In genomic region chr7:132333301-132333700, GRCh38 we compare ENCODE assay signal across 16 cellular contexts.
"Had no signal": no experiment of that assay in that cellular context is flagged by ENCODE, and none has a peak within 500 bp of the region (broad histone marks: within the 10 kb centered on the region; RNA-seq: fewer than 3 reads in every experiment).

No MANE protein-coding gene starts in this region.

- H3K9me3 ChIP-seq: body of pancreas, esophagus muscularis mucosa, thyroid gland had no signal

- H3K9me3 Mint-ChIP-seq: activated CD4-positive, alpha-beta T cell treated with anti-CD3 and anti-CD28 coated beads, Interleukin-2, amount 10 ng/mL, durations not matched to agents 24 days and 14 days; activated CD8-positive, alpha-beta T cell treated with anti-CD3 and anti-CD28 coated beads for 36 hours; activated naive CD4-positive, alpha-beta T cell treated with anti-CD3 and anti-CD28 coated beads for 36 hours; activated T-helper 17 cell treated with anti-CD3 and anti-CD28 coated beads, Interleukin-2, amount 50 U/mL, for 72 hours; central memory CD8-positive, alpha-beta T cell; nephron; T-helper 1 cell treated with Interleukin-12 subunit alpha and Interleukin-12 subunit beta and Interleukin-4 antibody, amounts not matched to agents 30 μg/mL and 1 μg/mL, for 36 hours had no signal

- H3K4me3 ChIP-seq: body of pancreas, coronary artery, esophagus muscularis mucosa, hepatocyte, lung, thyroid gland had no signal

- DNase-seq: activated CD4-positive, alpha-beta T cell treated with anti-CD3 and anti-CD28 coated beads, Interleukin-2, amount 10 ng/mL, durations not matched to agents 24 days and 14 days; activated CD8-positive, alpha-beta T cell treated with anti-CD3 and anti-CD28 coated beads for 36 hours; activated naive CD4-positive, alpha-beta T cell treated with anti-CD3 and anti-CD28 coated beads for 36 hours; activated T-cell treated with anti-CD3 and anti-CD28 coated beads, Interleukin-2, amount 50 U/mL, for 1 hour; body of pancreas; stimulated activated CD4-positive, alpha-beta T cell treated with anti-CD3 and anti-CD28 coated beads, Interleukin-2, amount 100 ng/mL, for 24 hours; stimulated activated naive CD4-positive, alpha-beta T cell treated with Interleukin-2 at 50 U/mL for 16 hours; thyroid gland had no signal

- H3K27me3 ChIP-seq: body of pancreas, esophagus muscularis mucosa, hepatocyte, thyroid gland had no signal

- ATAC-seq: activated CD8-positive, alpha-beta T cell treated with anti-CD3 and anti-CD28 coated beads for 36 hours; activated T-helper 17 cell treated with anti-CD3 and anti-CD28 coated beads, Interleukin-2, amount 50 U/mL, for 72 hours; body of pancreas had no signal

- H3K4me3 Mint-ChIP-seq: activated CD4-positive, alpha-beta T cell treated with anti-CD3 and anti-CD28 coated beads, Interleukin-2, amount 10 ng/mL, durations not matched to agents 24 days and 14 days; activated CD8-positive, alpha-beta T cell treated with anti-CD3 and anti-CD28 coated beads for 36 hours; activated naive CD4-positive, alpha-beta T cell treated with anti-CD3 and anti-CD28 coated beads for 36 hours; activated T-helper 17 cell treated with anti-CD3 and anti-CD28 coated beads, Interleukin-2, amount 50 U/mL, for 72 hours; central memory CD8-positive, alpha-beta T cell; nephron; T-helper 1 cell treated with Interleukin-12 subunit alpha and Interleukin-12 subunit beta and Interleukin-4 antibody, amounts not matched to agents 30 μg/mL and 1 μg/mL, for 36 hours had no signal

- H3K27me3 Mint-ChIP-seq: activated CD8-positive, alpha-beta T cell treated with anti-CD3 and anti-CD28 coated beads for 36 hours had no signal

- H3K4me1 Mint-ChIP-seq: activated CD4-positive, alpha-beta T cell treated with anti-CD3 and anti-CD28 coated beads, Interleukin-2, amount 10 ng/mL, durations not matched to agents 24 days and 14 days; activated T-helper 17 cell treated with anti-CD3 and anti-CD28 coated beads, Interleukin-2, amount 50 U/mL, for 72 hours; central memory CD8-positive, alpha-beta T cell; nephron had no signal

- H3K4me1 ChIP-seq: body of pancreas, thyroid gland had no signal

- H3K27ac Mint-ChIP-seq: activated CD4-positive, alpha-beta T cell treated with anti-CD3 and anti-CD28 coated beads, Interleukin-2, amount 10 ng/mL, durations not matched to agents 24 days and 14 days; activated CD8-positive, alpha-beta T cell treated with anti-CD3 and anti-CD28 coated beads for 36 hours; activated naive CD4-positive, alpha-beta T cell treated with anti-CD3 and anti-CD28 coated beads for 36 hours; activated T-helper 17 cell treated with anti-CD3 and anti-CD28 coated beads, Interleukin-2, amount 50 U/mL, for 72 hours; nephron; T-helper 1 cell treated with Interleukin-12 subunit alpha and Interleukin-12 subunit beta and Interleukin-4 antibody, amounts not matched to agents 30 μg/mL and 1 μg/mL, for 36 hours had no signal

- H3K36me3 ChIP-seq: esophagus muscularis mucosa, thyroid gland had no signal
